Comparison of ENCODE assay signal across 1 cellular context in the genomic region with DNA sequence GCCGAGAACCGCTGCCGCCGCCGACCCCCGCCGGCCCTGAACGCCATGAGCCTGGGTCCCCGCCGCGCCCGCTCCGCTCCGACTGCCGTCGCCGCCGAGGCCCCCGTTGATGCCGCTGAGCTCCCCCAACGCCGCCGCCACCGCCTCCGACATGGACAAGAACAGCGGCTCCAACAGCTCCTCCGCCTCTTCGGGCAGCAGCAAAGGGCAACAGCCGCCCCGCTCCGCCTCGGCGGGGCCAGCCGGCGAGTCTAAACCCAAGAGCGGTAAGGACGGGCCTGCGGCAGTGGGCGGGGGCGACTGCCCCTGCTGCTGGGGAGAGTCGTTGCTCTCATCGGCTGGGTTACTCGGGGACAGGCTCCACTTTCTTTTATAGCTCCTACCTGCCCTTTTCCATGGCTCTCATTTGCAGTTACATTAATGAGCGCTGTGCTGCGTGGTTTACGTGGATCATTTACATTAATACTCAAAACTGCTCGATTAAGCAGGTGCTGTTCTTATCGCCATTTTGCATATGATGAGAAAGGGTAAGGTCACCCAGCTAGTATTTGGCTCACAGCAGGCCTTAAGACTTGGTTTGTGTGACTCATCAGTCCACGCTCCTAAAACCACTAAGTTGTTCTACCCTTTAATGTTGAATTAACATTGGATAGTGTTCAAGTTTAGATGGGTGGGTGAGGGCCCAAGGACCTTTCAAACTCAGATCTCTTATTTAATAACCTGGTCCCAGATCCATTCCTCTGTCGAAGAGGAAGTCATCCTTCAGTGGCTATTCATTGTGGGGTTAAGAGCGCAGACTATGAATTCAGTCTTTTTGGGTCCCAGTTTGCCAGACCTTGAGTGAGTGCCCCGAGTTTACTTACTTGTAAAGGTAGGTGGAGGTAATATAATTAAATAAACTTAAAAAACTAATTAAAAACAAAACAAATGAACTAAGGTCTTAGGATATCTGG.
TF ChIP-seq lines count a peak whose summit lies in the region.

No MANE protein-coding gene starts in this region.

TF ChIP-seq in HepG2, 621 proteins besides CTCF, POLR2A, EP300 and RAD21 (continued from another document and continues in another):
- no peak for TF ChIP-seq E2F2 (CRISPR knock-in tag; IDR thresholded peaks at IDR 0.05; ENCODE audit: borderline replicate concordance)
- 0 out of 2 replicates have a peak, but pooled peaks have one; percentile 12 for TF ChIP-seq SP4 (CRISPR knock-in tag; IDR thresholded peaks at IDR 0.05)
- TF ChIP-seq ZNF543 (CRISPR knock-in tag; IDR thresholded peaks at IDR 0.05) = no peak; the same call in 1 of the 2 replicates
- TF ChIP-seq JDP2 (CRISPR knock-in tag; IDR thresholded peaks at IDR 0.05; ENCODE audit: borderline replicate concordance) = no peak
- no peak for TF ChIP-seq ZNF275 (CRISPR knock-in tag; IDR thresholded peaks at IDR 0.05; ENCODE audit: borderline replicate concordance)
- TF ChIP-seq, protein P1, sequence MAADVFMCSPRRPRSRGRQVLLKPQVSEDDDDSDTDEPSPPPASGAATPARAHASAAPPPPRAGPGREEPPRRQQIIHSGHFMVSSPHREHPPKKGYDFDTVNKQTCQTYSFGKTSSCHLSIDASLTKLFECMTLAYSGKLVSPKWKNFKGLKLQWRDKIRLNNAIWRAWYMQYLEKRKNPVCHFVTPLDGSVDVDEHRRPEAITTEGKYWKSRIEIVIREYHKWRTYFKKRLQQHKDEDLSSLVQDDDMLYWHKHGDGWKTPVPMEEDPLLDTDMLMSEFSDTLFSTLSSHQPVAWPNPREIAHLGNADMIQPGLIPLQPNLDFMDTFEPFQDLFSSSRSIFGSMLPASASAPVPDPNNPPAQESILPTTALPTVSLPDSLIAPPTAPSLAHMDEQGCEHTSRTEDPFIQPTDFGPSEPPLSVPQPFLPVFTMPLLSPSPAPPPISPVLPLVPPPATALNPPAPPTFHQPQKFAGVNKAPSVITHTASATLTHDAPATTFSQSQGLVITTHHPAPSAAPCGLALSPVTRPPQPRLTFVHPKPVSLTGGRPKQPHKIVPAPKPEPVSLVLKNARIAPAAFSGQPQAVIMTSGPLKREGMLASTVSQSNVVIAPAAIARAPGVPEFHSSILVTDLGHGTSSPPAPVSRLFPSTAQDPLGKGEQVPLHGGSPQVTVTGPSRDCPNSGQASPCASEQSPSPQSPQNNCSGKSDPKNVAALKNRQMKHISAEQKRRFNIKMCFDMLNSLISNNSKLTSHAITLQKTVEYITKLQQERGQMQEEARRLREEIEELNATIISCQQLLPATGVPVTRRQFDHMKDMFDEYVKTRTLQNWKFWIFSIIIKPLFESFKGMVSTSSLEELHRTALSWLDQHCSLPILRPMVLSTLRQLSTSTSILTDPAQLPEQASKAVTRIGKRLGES (CRISPR knock-in tag; IDR thresholded peaks at IDR 0.05; ENCODE audit: borderline replicate concordance) = no peak
- TF ChIP-seq HMGA1 (CRISPR knock-in tag; conservative IDR thresholded peaks at IDR 0.05) = no peak
- no peak for TF ChIP-seq ZNF333 (CRISPR knock-in tag; IDR thresholded peaks at IDR 0.05; ENCODE audit: borderline replicate concordance)
- no peak for TF ChIP-seq ETV6 (CRISPR knock-in tag; conservative IDR thresholded peaks at IDR 0.05)
- TF ChIP-seq NFYB (CRISPR knock-in tag; IDR thresholded peaks at IDR 0.05) = no peak
- no peak for TF ChIP-seq ZBTB7B (CRISPR knock-in tag; IDR thresholded peaks at IDR 0.05)
- no peak for TF ChIP-seq ZNF747 (CRISPR knock-in tag; IDR thresholded peaks at IDR 0.05; ENCODE audit: borderline replicate concordance)
- TF ChIP-seq RBAK (CRISPR knock-in tag; IDR thresholded peaks at IDR 0.05) = no peak
- TF ChIP-seq, protein P2, sequence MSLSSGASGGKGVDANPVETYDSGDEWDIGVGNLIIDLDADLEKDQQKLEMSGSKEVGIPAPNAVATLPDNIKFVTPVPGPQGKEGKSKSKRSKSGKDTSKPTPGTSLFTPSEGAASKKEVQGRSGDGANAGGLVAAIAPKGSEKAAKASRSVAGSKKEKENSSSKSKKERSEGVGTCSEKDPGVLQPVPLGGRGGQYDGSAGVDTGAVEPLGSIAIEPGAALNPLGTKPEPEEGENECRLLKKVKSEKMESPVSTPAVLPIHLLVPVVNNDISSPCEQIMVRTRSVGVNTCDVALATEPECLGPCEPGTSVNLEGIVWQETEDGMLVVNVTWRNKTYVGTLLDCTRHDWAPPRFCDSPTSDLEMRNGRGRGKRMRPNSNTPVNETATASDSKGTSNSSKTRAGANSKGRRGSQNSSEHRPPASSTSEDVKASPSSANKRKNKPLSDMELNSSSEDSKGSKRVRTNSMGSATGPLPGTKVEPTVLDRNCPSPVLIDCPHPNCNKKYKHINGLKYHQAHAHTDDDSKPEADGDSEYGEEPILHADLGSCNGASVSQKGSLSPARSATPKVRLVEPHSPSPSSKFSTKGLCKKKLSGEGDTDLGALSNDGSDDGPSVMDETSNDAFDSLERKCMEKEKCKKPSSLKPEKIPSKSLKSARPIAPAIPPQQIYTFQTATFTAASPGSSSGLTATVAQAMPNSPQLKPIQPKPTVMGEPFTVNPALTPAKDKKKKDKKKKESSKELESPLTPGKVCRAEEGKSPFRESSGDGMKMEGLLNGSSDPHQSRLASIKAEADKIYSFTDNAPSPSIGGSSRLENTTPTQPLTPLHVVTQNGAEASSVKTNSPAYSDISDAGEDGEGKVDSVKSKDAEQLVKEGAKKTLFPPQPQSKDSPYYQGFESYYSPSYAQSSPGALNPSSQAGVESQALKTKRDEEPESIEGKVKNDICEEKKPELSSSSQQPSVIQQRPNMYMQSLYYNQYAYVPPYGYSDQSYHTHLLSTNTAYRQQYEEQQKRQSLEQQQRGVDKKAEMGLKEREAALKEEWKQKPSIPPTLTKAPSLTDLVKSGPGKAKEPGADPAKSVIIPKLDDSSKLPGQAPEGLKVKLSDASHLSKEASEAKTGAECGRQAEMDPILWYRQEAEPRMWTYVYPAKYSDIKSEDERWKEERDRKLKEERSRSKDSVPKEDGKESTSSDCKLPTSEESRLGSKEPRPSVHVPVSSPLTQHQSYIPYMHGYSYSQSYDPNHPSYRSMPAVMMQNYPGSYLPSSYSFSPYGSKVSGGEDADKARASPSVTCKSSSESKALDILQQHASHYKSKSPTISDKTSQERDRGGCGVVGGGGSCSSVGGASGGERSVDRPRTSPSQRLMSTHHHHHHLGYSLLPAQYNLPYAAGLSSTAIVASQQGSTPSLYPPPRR (CRISPR knock-in tag; IDR thresholded peaks at IDR 0.05; ENCODE audit: borderline replicate concordance) = no peak
- no peak for TF ChIP-seq SRSF4 (IDR thresholded peaks at IDR 0.05; ENCODE audit: low read depth, low read length, poor library complexity, severe bottlenecking)
- no peak for TF ChIP-seq SYNCRIP (IDR thresholded peaks at IDR 0.05; ENCODE audit: insufficient read depth, low read depth, low read length)
- TF ChIP-seq, protein P3, sequence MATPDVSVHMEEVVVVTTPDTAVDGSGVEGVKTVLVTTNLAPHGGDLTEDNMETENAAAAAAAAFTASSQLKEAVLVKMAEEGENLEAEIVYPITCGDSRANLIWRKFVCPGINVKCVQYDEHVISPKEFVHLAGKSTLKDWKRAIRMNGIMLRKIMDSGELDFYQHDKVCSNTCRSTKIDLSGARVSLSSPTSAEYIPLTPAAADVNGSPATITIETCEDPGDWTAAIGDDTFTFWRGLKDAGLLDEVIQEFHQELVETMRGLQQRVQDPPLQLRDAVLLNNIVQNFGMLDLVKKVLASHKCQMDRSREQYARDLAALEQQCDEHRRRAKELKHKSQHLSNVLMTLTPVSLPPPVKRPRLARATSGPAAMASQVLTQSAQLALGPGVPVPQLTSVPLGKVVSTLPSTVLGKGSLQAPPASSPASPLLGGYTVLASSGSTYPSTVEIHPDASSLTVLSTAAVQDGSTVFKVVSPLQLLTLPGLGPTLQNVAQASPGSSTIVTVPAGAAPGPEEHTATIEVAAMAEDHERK (CRISPR knock-in tag; IDR thresholded peaks at IDR 0.05; ENCODE audit: low read depth) = no peak
- TF ChIP-seq FOXK1 (CRISPR knock-in tag; IDR thresholded peaks at IDR 0.05; ENCODE audit: borderline replicate concordance, low read depth) = no peak
- no peak for TF ChIP-seq FOXK2 (IDR thresholded peaks at IDR 0.05)
- TF ChIP-seq ZMAT3 (CRISPR knock-in tag; conservative IDR thresholded peaks at IDR 0.05) = no peak; the same call in 1 of the 2 replicates
- no peak for TF ChIP-seq ZFP62 (CRISPR knock-in tag; IDR thresholded peaks at IDR 0.05)
- TF ChIP-seq ZC3H4 (CRISPR knock-in tag; IDR thresholded peaks at IDR 0.05; ENCODE audit: borderline replicate concordance) = no peak
- no peak for TF ChIP-seq ZNF619 (CRISPR knock-in tag; IDR thresholded peaks at IDR 0.05)
- no peak for TF ChIP-seq ZNF782 (CRISPR knock-in tag; IDR thresholded peaks at IDR 0.05; ENCODE audit: borderline replicate concordance)
- TF ChIP-seq ARID2 (CRISPR knock-in tag; IDR thresholded peaks at IDR 0.05; ENCODE audit: borderline replicate concordance) = no peak
- TF ChIP-seq YEATS2 (CRISPR knock-in tag; IDR thresholded peaks at IDR 0.05; ENCODE audit: borderline replicate concordance) = no peak
- no peak for TF ChIP-seq MBD4 (IDR thresholded peaks at IDR 0.05; ENCODE audit: borderline replicate concordance, low read length)
- TF ChIP-seq ZNF567 (CRISPR knock-in tag; IDR thresholded peaks at IDR 0.05; ENCODE audit: borderline replicate concordance) = no peak
- peak; percentile 34; the same call in 1 of the 2 replicates for TF ChIP-seq ZNF607 (CRISPR knock-in tag; IDR thresholded peaks at IDR 0.05; ENCODE audit: borderline replicate concordance)
- TF ChIP-seq, protein P4, sequence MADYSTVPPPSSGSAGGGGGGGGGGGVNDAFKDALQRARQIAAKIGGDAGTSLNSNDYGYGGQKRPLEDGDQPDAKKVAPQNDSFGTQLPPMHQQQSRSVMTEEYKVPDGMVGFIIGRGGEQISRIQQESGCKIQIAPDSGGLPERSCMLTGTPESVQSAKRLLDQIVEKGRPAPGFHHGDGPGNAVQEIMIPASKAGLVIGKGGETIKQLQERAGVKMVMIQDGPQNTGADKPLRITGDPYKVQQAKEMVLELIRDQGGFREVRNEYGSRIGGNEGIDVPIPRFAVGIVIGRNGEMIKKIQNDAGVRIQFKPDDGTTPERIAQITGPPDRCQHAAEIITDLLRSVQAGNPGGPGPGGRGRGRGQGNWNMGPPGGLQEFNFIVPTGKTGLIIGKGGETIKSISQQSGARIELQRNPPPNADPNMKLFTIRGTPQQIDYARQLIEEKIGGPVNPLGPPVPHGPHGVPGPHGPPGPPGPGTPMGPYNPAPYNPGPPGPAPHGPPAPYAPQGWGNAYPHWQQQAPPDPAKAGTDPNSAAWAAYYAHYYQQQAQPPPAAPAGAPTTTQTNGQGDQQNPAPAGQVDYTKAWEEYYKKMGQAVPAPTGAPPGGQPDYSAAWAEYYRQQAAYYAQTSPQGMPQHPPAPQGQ (CRISPR knock-in tag; IDR thresholded peaks at IDR 0.05; ENCODE audit: borderline replicate concordance) = no peak
- peak; percentile 80; the same call in 1 of the 2 replicates for TF ChIP-seq KMT2A (CRISPR knock-in tag; IDR thresholded peaks at IDR 0.05)
- TF ChIP-seq PPARG (CRISPR knock-in tag; conservative IDR thresholded peaks at IDR 0.05) = no peak
- TF ChIP-seq SIN3A (IDR thresholded peaks at IDR 0.05; ENCODE audit: borderline replicate concordance, low read depth, low read length) = 0 out of 2 replicates have a peak, but pooled peaks have one; percentile 25
- TF ChIP-seq, protein P5, sequence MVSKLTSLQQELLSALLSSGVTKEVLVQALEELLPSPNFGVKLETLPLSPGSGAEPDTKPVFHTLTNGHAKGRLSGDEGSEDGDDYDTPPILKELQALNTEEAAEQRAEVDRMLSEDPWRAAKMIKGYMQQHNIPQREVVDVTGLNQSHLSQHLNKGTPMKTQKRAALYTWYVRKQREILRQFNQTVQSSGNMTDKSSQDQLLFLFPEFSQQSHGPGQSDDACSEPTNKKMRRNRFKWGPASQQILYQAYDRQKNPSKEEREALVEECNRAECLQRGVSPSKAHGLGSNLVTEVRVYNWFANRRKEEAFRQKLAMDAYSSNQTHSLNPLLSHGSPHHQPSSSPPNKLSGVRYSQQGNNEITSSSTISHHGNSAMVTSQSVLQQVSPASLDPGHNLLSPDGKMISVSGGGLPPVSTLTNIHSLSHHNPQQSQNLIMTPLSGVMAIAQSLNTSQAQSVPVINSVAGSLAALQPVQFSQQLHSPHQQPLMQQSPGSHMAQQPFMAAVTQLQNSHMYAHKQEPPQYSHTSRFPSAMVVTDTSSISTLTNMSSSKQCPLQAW (CRISPR knock-in tag; IDR thresholded peaks at IDR 0.05) = no peak
- TF ChIP-seq, protein P6, sequence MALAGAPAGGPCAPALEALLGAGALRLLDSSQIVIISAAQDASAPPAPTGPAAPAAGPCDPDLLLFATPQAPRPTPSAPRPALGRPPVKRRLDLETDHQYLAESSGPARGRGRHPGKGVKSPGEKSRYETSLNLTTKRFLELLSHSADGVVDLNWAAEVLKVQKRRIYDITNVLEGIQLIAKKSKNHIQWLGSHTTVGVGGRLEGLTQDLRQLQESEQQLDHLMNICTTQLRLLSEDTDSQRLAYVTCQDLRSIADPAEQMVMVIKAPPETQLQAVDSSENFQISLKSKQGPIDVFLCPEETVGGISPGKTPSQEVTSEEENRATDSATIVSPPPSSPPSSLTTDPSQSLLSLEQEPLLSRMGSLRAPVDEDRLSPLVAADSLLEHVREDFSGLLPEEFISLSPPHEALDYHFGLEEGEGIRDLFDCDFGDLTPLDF (CRISPR knock-in tag; IDR thresholded peaks at IDR 0.05) = no peak
- no peak for TF ChIP-seq GTF3A (CRISPR knock-in tag; conservative IDR thresholded peaks at IDR 0.05)
